Comparison of ENCODE assay signal across 24 cellular contexts in genomic region chr6:44701038-44701636, GRCh38.
A peak's percentile ranks its signal among the peaks of the same experiment; 100 is the strongest.
DNase-seq lines count a peak whose midpoint lies in the region; ATAC-seq and TF ChIP-seq lines count a peak whose summit lies in the region.
"Had no signal": no experiment of that assay in that cellular context is flagged by ENCODE, and none has a peak within 500 bp of the region (broad histone marks: within the 10 kb centered on the region; RNA-seq: fewer than 3 reads in every experiment).

No MANE protein-coding gene starts in this region.

- H3K27ac Mint-ChIP-seq in activated naive CD8-positive, alpha-beta T cell, result no peak overlapping the region
- no peak overlapping the region for H3K27ac Mint-ChIP-seq in activated naive CD8-positive, alpha-beta T cell treated with anti-CD3 and anti-CD28 coated beads for 36 hours
- H3K27ac Mint-ChIP-seq in activated T-helper 1 cell treated with anti-CD3 and anti-CD28 coated beads, Interleukin-12 subunit alpha, Interleukin-12 subunit beta, Interleukin-2, Interleukin-4 antibody, amounts not matched to agents 30 ng/mL and 10 ng/mL and 1 ng/mL, durations not matched to agents 14 hours and 24 hours and 36 hours, result peak overlapping the region; percentile 69
- H3K27ac Mint-ChIP-seq: dendritic cell treated with granulocyte-macrophage colony-stimulating factor and Interleukin-4, amounts not matched to agents 40 ng/mL and 50 ng/mL, for 4 days; IgD-negative memory B cell had no signal

- H3K4me1 ChIP-seq in HEK293 (ENCODE audit: control insufficient read depth, insufficient read depth, low read length) (no peaks in the 10 kb centered on the region), mucosa of descending colon (ENCODE audit: low read depth) (no peaks in the 10 kb centered on the region), transverse colon (no peaks in the 10 kb centered on the region)
- H3K4me1 ChIP-seq: ascending aorta, BLaER1, Caco-2 had no signal

- DNase-seq in activated naive CD8-positive, alpha-beta T cell treated with anti-CD3 and anti-CD28 coated beads for 36 hours, result no peak
- DNase-seq in activated T-helper 1 cell treated with anti-CD3 and anti-CD28 coated beads, Interleukin-12 subunit alpha, Interleukin-12 subunit beta, Interleukin-2, Interleukin-4 antibody, amounts not matched to agents 30 ng/mL and 10 ng/mL and 1 ng/mL, durations not matched to agents 14 hours and 24 hours and 36 hours (ENCODE audit: low spot score), result no peak
- DNase-seq in mucosa of descending colon (no peak), transverse colon (no peak)
- DNase-seq: ACHN; activated naive CD4-positive, alpha-beta T cell; activated T-cell treated with anti-CD3 and anti-CD28 coated beads, Interleukin-2, amount 50 U/mL, for 1 hour; Caco-2; caudate nucleus; DMS79 treated with DMSO at 0.1 percent for 48 hours; mammary epithelial cell; NCI-H1092 treated with DMSO at 0.1 percent for 48 hours; NCI-H187 treated with DMSO at 0.1 percent for 48 hours; NCI-H226; stimulated activated CD4-positive, alpha-beta T cell treated with anti-CD3 and anti-CD28 coated beads, Interleukin-4, amount 100 ng/mL, for 1 hour had no signal

- CTCF ChIA-PET in HEK293 (lab: Yijun Ruan, JAX), result interaction anchor here (0.8 to 2.4 kb wide), 2 partner anchors 8 to 45 kb away, joined by 4 to 8 read pairs; no protein-coding TSS in a partner anchor

- H3K4me3 Mint-ChIP-seq in activated naive CD8-positive, alpha-beta T cell, result peak overlapping the region; percentile 21
- no peak overlapping the region for H3K4me3 Mint-ChIP-seq in activated naive CD8-positive, alpha-beta T cell treated with anti-CD3 and anti-CD28 coated beads for 36 hours
- H3K4me3 Mint-ChIP-seq in activated T-helper 1 cell treated with anti-CD3 and anti-CD28 coated beads, Interleukin-12 subunit alpha, Interleukin-12 subunit beta, Interleukin-2, Interleukin-4 antibody, amounts not matched to agents 30 ng/mL and 10 ng/mL and 1 ng/mL, durations not matched to agents 14 hours and 24 hours and 36 hours, result no peak overlapping the region
- H3K4me3 Mint-ChIP-seq: dendritic cell treated with granulocyte-macrophage colony-stimulating factor and Interleukin-4, amounts not matched to agents 40 ng/mL and 50 ng/mL, for 4 days; IgD-negative memory B cell had no signal

- no peak for TF ChIP-seq POLR2A in transverse colon (IDR thresholded peaks at IDR 0.05)

- no peaks in the 10 kb centered on the region for H3K9me3 Mint-ChIP-seq in activated naive CD8-positive, alpha-beta T cell (ENCODE audit: low read depth)
- no peaks in the 10 kb centered on the region for H3K9me3 Mint-ChIP-seq in activated naive CD8-positive, alpha-beta T cell treated with anti-CD3 and anti-CD28 coated beads for 36 hours
- peaks cover 3% of the 10 kb centered on the region for H3K9me3 Mint-ChIP-seq in activated T-helper 1 cell treated with anti-CD3 and anti-CD28 coated beads, Interleukin-12 subunit alpha, Interleukin-12 subunit beta, Interleukin-2, Interleukin-4 antibody, amounts not matched to agents 30 ng/mL and 10 ng/mL and 1 ng/mL, durations not matched to agents 14 hours and 24 hours and 36 hours
- H3K9me3 Mint-ChIP-seq: dendritic cell treated with granulocyte-macrophage colony-stimulating factor and Interleukin-4, amounts not matched to agents 40 ng/mL and 50 ng/mL, for 4 days had no signal

- no peaks in the 10 kb centered on the region for H3K36me3 Mint-ChIP-seq in activated naive CD8-positive, alpha-beta T cell
- no peaks in the 10 kb centered on the region for H3K36me3 Mint-ChIP-seq in activated naive CD8-positive, alpha-beta T cell treated with anti-CD3 and anti-CD28 coated beads for 36 hours
- peaks cover 2% of the 10 kb centered on the region for H3K36me3 Mint-ChIP-seq in activated T-helper 1 cell treated with anti-CD3 and anti-CD28 coated beads, Interleukin-12 subunit alpha, Interleukin-12 subunit beta, Interleukin-2, Interleukin-4 antibody, amounts not matched to agents 30 ng/mL and 10 ng/mL and 1 ng/mL, durations not matched to agents 14 hours and 24 hours and 36 hours (ENCODE audit: low read depth)

- 86% methylated on average over 11 of the region's 11 CpGs; no CpG with 5 or more reads in 1 of the 2 donors for WGBS in transverse colon (ENCODE audit: low coverage in 1 of 2), 2 donors

- in situ Hi-C loops in transverse colon (cut with MboI; ENCODE audit: low pct_ligation_motif_present in 1 of 4, low pct_unique_long_range_greater_than_20kb in 1 of 4, low sequenced_read_pairs in 3 of 4), result no loop called here

- H3K27me3 ChIP-seq in transverse colon, result no peaks in the 10 kb centered on the region
- H3K27me3 ChIP-seq: ascending aorta, BLaER1 had no signal

- H3K4me3 ChIP-seq in HEK293 (ENCODE audit: low read depth, low read length) (no peak overlapping the region), mucosa of descending colon (no peak overlapping the region), transverse colon (no peak overlapping the region)
- H3K4me3 ChIP-seq: ascending aorta, BLaER1, SK-N-MC had no signal

- H3K27me3 Mint-ChIP-seq in activated naive CD8-positive, alpha-beta T cell, result no peaks in the 10 kb centered on the region
- H3K27me3 Mint-ChIP-seq in activated naive CD8-positive, alpha-beta T cell treated with anti-CD3 and anti-CD28 coated beads for 36 hours, result no peaks in the 10 kb centered on the region
- H3K27me3 Mint-ChIP-seq in activated T-helper 1 cell treated with anti-CD3 and anti-CD28 coated beads, Interleukin-12 subunit alpha, Interleukin-12 subunit beta, Interleukin-2, Interleukin-4 antibody, amounts not matched to agents 30 ng/mL and 10 ng/mL and 1 ng/mL, durations not matched to agents 14 hours and 24 hours and 36 hours (ENCODE audit: insufficient read depth), result peaks cover 1% of the 10 kb centered on the region
- H3K27me3 Mint-ChIP-seq: dendritic cell treated with granulocyte-macrophage colony-stimulating factor and Interleukin-4, amounts not matched to agents 40 ng/mL and 50 ng/mL, for 4 days had no signal

- POLR2A ChIA-PET in HEK293 (lab: Yijun Ruan, JAX), result no interaction called here

- intact Hi-C loops in activated T-helper 1 cell treated with anti-CD3 and anti-CD28 coated beads, Interleukin-12 subunit alpha, Interleukin-12 subunit beta, Interleukin-2, Interleukin-4 antibody, amounts not matched to agents 30 ng/mL and 10 ng/mL and 1 ng/mL, durations not matched to agents 14 hours and 24 hours and 36 hours (cut with micrococcal nuclease), result loop anchor here (5.0 kb wide), 2 partner anchors 59 to 221 kb away; no protein-coding TSS in a partner anchor
- intact Hi-C loops in mucosa of descending colon (cut with DNase I, micrococcal nuclease) (no loop called here), transverse colon (cut with DNase I; ENCODE audit: low total_unique reads) (no loop called here)

- TF ChIP-seq CTCF in HEK293 (tag by site-specific recombination; IDR thresholded peaks at IDR 0.05), result no peak
- TF ChIP-seq CTCF in mucosa of descending colon (IDR thresholded peaks at IDR 0.05), result no peak
- TF ChIP-seq CTCF in transverse colon (IDR thresholded peaks at IDR 0.05), result no peak

- no peak for TF ChIP-seq EP300 in transverse colon (IDR thresholded peaks at IDR 0.05; ENCODE audit: low read depth)

- H3K9me3 ChIP-seq in HEK293 (ENCODE audit: control insufficient read depth, insufficient read depth, low read depth, low read length) (no peaks in the 10 kb centered on the region), mucosa of descending colon (no peaks in the 10 kb centered on the region), transverse colon (no peaks in the 10 kb centered on the region)
- H3K9me3 ChIP-seq: ascending aorta, BLaER1, Caco-2 had no signal

- H3K27ac ChIP-seq in HEK293 (ENCODE audit: extremely low read depth, low read depth, low read length), result no peak overlapping the region
- no peak overlapping the region for H3K27ac ChIP-seq in transverse colon
- H3K27ac ChIP-seq: ascending aorta, BLaER1, SK-N-MC had no signal

- peak; percentile 22 for ATAC-seq in mucosa of descending colon
- ATAC-seq in esophagus mucosa, result no peak
- no peak for ATAC-seq in HG03439 (IDR thresholded peaks at IDR 0.05; ENCODE audit: unreplicated experiment)

- H3K36me3 ChIP-seq in HEK293 (ENCODE audit: control insufficient read depth in 2 of 2, insufficient read depth in 1 of 2, low read length in 2 of 2) (no peaks in the 10 kb centered on the region), mucosa of descending colon (ENCODE audit: low read depth) (no peaks in the 10 kb centered on the region), transverse colon (no peaks in the 10 kb centered on the region)
- H3K36me3 ChIP-seq: ascending aorta, BLaER1 had no signal

- H3K4me1 Mint-ChIP-seq in activated naive CD8-positive, alpha-beta T cell (ENCODE audit: low read depth), result peaks cover 8% of the 10 kb centered on the region
- peaks cover 4% of the 10 kb centered on the region for H3K4me1 Mint-ChIP-seq in activated naive CD8-positive, alpha-beta T cell treated with anti-CD3 and anti-CD28 coated beads for 36 hours
- H3K4me1 Mint-ChIP-seq in activated T-helper 1 cell treated with anti-CD3 and anti-CD28 coated beads, Interleukin-12 subunit alpha, Interleukin-12 subunit beta, Interleukin-2, Interleukin-4 antibody, amounts not matched to agents 30 ng/mL and 10 ng/mL and 1 ng/mL, durations not matched to agents 14 hours and 24 hours and 36 hours (ENCODE audit: low read depth), result peaks cover 20% of the 10 kb centered on the region
- H3K4me1 Mint-ChIP-seq: IgD-negative memory B cell had no signal

TF ChIP-seq in HEK293, 187 proteins besides CTCF, POLR2A, EP300 and RAD21:
- no peak for TF ChIP-seq ZNF24 (tag by site-specific recombination; IDR thresholded peaks at IDR 0.05)
- no peak for TF ChIP-seq MYNN (tag by site-specific recombination; IDR thresholded peaks at IDR 0.05; ENCODE audit: borderline replicate concordance)
- TF ChIP-seq ZSCAN4 (tag by site-specific recombination; IDR thresholded peaks at IDR 0.05), result peak; percentile 61
TF ChIP-seq in HEK293: peak in this region for 1.
